ENCODE assay signal across 12 cellular contexts in the genomic region with DNA sequence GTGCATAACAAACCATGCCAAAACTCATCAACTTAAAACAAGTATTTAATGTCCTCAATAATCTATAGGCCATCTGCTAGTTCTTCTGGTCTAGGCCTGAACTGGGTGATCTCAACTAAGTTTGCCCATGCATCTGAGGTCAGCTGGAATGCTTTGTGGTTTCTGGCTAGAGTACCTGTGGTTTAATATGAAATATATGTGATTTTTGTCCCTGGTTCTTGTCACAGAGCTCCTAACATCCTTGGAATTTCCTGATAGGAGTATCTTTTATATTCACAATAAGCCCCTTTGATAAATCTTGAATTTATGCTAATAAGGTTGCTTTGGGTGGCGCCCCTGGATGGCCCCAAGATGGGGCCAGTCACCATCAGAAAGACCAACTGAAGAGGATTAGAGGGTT.
"Had no signal": no experiment of that assay in that cellular context is flagged by ENCODE, and none has a peak within 500 bp of the region (broad histone marks: within the 10 kb centered on the region; RNA-seq: fewer than 3 reads in every experiment).

No MANE protein-coding gene starts in this region.

- H3K27me3 Mint-ChIP-seq: activated CD4-positive, alpha-beta T cell treated with anti-CD3 and anti-CD28 coated beads, Interleukin-2, amount 10 ng/mL, durations not matched to agents 24 days and 14 days; naive thymus-derived CD4-positive, alpha-beta T cell had no signal

- ATAC-seq: left lobe of liver; naive thymus-derived CD4-positive, alpha-beta T cell had no signal

- H3K27ac Mint-ChIP-seq: activated CD4-positive, alpha-beta T cell treated with anti-CD3 and anti-CD28 coated beads, Interleukin-2, amount 10 ng/mL, durations not matched to agents 24 days and 14 days; activated T-helper 1 cell treated with anti-CD3 and anti-CD28 coated beads, Interleukin-12 subunit alpha, Interleukin-12 subunit beta, Interleukin-2, Interleukin-4 antibody, amounts not matched to agents 30 ng/mL and 10 ng/mL and 1 ng/mL, durations not matched to agents 14 hours and 24 hours and 36 hours; naive thymus-derived CD4-positive, alpha-beta T cell had no signal

- H3K4me3 Mint-ChIP-seq: activated CD4-positive, alpha-beta T cell treated with anti-CD3 and anti-CD28 coated beads, Interleukin-2, amount 10 ng/mL, durations not matched to agents 24 days and 14 days; activated T-helper 1 cell treated with anti-CD3 and anti-CD28 coated beads, Interleukin-12 subunit alpha, Interleukin-12 subunit beta, Interleukin-2, Interleukin-4 antibody, amounts not matched to agents 30 ng/mL and 10 ng/mL and 1 ng/mL, durations not matched to agents 14 hours and 24 hours and 36 hours; naive thymus-derived CD4-positive, alpha-beta T cell had no signal

- H3K36me3 Mint-ChIP-seq: naive thymus-derived CD4-positive, alpha-beta T cell had no signal

- H3K4me1 Mint-ChIP-seq: activated CD4-positive, alpha-beta T cell treated with anti-CD3 and anti-CD28 coated beads, Interleukin-2, amount 10 ng/mL, durations not matched to agents 24 days and 14 days had no signal

- DNase-seq: activated CD4-positive, alpha-beta T cell treated with anti-CD3 and anti-CD28 coated beads, Interleukin-2, amount 10 ng/mL, durations not matched to agents 24 days and 14 days; activated CD4-positive, CD25-positive, alpha-beta regulatory T cell; activated naive CD4-positive, alpha-beta T cell treated with Interleukin-2 at 50 U/mL for 16 hours; islet precursor cell; naive thymus-derived CD4-positive, alpha-beta T cell; stimulated activated CD4-positive, alpha-beta T cell treated with anti-CD3 and anti-CD28 coated beads, Interleukin-12 subunit alpha, Interleukin-12 subunit beta, amount 100 ng/mL, for 4 hours; stimulated activated CD4-positive, alpha-beta T cell treated with anti-CD3 and anti-CD28 coated beads, Interleukin-2, amount 100 ng/mL, for 24 hours; stomach; testis; upper lobe of left lung had no signal
